In the genomic region with DNA sequence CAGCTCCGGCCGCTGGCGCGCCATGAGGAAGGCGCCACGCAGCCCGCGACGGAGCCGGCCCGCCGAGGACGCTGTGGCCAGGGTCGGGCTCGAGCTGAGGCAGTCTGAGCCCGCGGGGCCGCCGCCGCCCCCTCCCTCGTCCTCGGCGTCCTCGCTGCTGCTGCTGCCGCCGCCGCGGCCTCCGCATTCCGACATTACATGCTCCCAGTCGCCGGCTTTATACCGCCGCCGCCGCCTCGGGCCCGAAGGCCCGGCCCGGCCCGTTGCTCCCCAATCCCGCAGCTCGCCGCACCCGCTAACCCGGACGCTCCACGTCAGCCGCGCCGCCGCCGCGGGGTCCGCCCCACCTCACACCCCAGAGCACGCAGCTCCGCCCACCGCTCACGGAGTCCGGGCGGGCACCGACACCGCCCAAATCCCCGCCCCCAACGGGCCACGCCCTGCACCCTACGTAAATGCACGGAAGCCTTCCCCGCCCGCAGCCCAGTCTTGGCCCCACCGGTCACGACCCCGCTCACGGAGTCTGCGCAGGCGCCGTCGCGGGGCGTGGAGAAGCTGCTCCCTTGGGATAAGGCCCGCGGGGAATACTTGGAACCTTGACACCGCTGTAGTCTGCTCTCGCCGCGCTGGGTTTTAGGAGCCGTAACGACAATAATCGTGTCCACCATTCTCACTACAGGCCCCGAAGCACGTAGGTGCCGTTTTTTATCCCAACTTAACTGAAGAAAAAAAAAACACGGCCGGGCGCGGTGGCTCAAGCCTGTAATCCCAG, we compare ENCODE assay signal across 8 cellular contexts. TPM values are rescaled to one million over a fixed set of nuclear protein-coding genes. Genes with fewer than 3 reads are reported as not detected.
A peak's percentile ranks its signal among the peaks of the same experiment; 100 is the strongest.
DNase-seq lines count a peak whose midpoint lies in the region; ATAC-seq and TF ChIP-seq lines count a peak whose summit lies in the region.

TXNDC11 (minus strand) TSS at position 322 of the 772 bp plus-strand sequence; CDS start at position 195, 127 bp downstream.

- intact Hi-C loops in uterus (cut with DNase I; ENCODE audit: low total_unique reads) = no loop called here

- H3K27ac ChIP-seq in right atrium auricular region = peak within 1 kb of the TSS; percentile 95 to 98
- H3K27ac ChIP-seq in uterus = peak within 1 kb of the TSS; percentile 95 to 97

- DNase-seq in NCI-H187 (lab: John Stamatoyannopoulos, UW) (peak; percentile 85 to 88), T-helper 2 cell (peak; percentile 98 to 99 (median 99)), anterior cingulate cortex (lab: John Stamatoyannopoulos, UW) (peak; percentile 89 to 100 (median 98)), right atrium auricular region (ENCODE audit: low spot score) (peak; percentile 99), pulmonary artery endothelial cell (ENCODE audit: low read depth, low spot score) (peak; percentile 91), uterus (peak; percentile 99 to 100)

- H3K27me3 ChIP-seq in right atrium auricular region = no peaks in the 10 kb centered on the region
- no peaks in the 10 kb centered on the region for H3K27me3 ChIP-seq in uterus

- peak; percentile 98 for TF ChIP-seq POLR2A in uterus (IDR thresholded peaks at IDR 0.05)

- H3K4me3 ChIP-seq in right atrium auricular region = peak within 1 kb of the TSS; percentile 77 to 100
- H3K4me3 ChIP-seq in uterus = peak within 1 kb of the TSS; percentile 76 to 98

- no peak for TF ChIP-seq CTCF in right atrium auricular region (IDR thresholded peaks at IDR 0.05)
- peak in 2 of 4 experiments; percentile 2 to 12 for TF ChIP-seq CTCF in uterus (IDR thresholded peaks at IDR 0.05)

- no peaks in the 10 kb centered on the region for H3K36me3 ChIP-seq in right atrium auricular region
- H3K36me3 ChIP-seq in uterus = no peaks in the 10 kb centered on the region

- H3K9me3 ChIP-seq in right atrium auricular region = no peaks in the 10 kb centered on the region
- H3K9me3 ChIP-seq in uterus = no peaks in the 10 kb centered on the region

- peak; percentile 90 for ATAC-seq in GM18498 (IDR thresholded peaks at IDR 0.05; ENCODE audit: unreplicated experiment)
- ATAC-seq in HG02938 (IDR thresholded peaks at IDR 0.05; ENCODE audit: unreplicated experiment) = peak; percentile 92

- peaks cover 0 to 37% of the 10 kb centered on the region in 2 donors for H3K4me1 ChIP-seq in right atrium auricular region
- H3K4me1 ChIP-seq in uterus = peaks cover 0 to 8% of the 10 kb centered on the region in 2 donors

RNA-seq across cellular contexts. Expression of gene TXNDC11, which starts in this region (rescaled TPM):
- 10 to 100 TPM; 29.5 to 38.1 TPM for total RNA-seq in right atrium auricular region
- total RNA-seq in pulmonary artery endothelial cell = 23.7 and 31.4 TPM in 2 replicates
- 10 to 100 TPM in 3 of 4 donors, 1 to 10 TPM in 1; 6.1 to 52.0 (median 40.0) TPM for total RNA-seq in uterus

Comparison
In these comparisons a context has a peak if more than half of its experiments do, and no peak if none do; other contexts are left out.
1. Peak in every context shown above with its lines: DNase-seq, ATAC-seq, H3K4me3 ChIP-seq and H3K27ac ChIP-seq.